ENCODE assay signal across 23 cellular contexts in the genomic region with DNA sequence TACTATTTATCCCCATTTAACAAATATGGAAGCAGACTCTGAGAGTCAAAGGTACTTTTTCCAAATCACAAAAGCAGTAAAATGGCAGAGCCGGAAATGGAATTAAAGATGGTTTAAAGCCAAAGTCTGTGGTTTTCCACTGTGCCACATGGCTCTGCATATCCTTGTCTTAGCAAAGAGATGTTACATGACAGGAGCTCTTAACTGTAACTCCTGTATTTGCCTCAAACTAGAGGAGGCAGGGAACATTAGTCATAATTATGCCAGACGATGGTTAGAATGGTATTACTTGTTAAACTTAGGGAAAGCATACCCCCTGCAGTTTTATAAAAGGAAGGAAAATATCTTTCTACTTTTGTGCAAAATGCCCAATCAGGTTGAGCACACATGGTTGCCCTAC. TPM values are rescaled to one million over a fixed set of nuclear protein-coding genes. Genes with fewer than 3 reads are reported as not detected.
"Had no signal": no experiment of that assay in that cellular context is flagged by ENCODE, and none has a peak within 500 bp of the region (broad histone marks: within the 10 kb centered on the region; RNA-seq: fewer than 3 reads in every experiment).

No MANE protein-coding gene starts in this region.

- H3K36me3 ChIP-seq: ascending aorta, gastroesophageal sphincter, heart right ventricle, left ventricle myocardium inferior, prostate gland, tibial nerve, uterus had no signal

- H3K27me3 ChIP-seq: ascending aorta, gastroesophageal sphincter, heart right ventricle, tibial nerve, uterus had no signal

- H3K27me3 Mint-ChIP-seq: activated CD4-positive, alpha-beta T cell treated with anti-CD3 and anti-CD28 coated beads, Interleukin-2, amount 10 ng/mL, durations not matched to agents 24 days and 14 days; dendritic cell treated with granulocyte-macrophage colony-stimulating factor and Interleukin-4, amounts not matched to agents 40 ng/mL and 50 ng/mL, for 4 days; stimulated activated naive CD8-positive, alpha-beta T cell treated with anti-CD3 and anti-CD28 coated beads, Interleukin-15, Interleukin-2, amounts not matched to agents 100 ng/mL and 50 ng/mL, for 24 hours had no signal

- DNase-seq: activated CD4-positive, alpha-beta T cell treated with anti-CD3 and anti-CD28 coated beads, Interleukin-2, amount 10 ng/mL, durations not matched to agents 24 days and 14 days; activated CD8-positive, alpha-beta T cell treated with anti-CD3 and anti-CD28 coated beads, Interleukin-2, amount 10 ng/mL, durations not matched to agents 7 days and 5 days; activated naive CD4-positive, alpha-beta T cell treated with anti-CD3 and anti-CD28 coated beads for 36 hours; activated T-cell treated with anti-CD3 and anti-CD28 coated beads, Interleukin-2, amount 50 U/mL, for 4 hours; cerebellar nuclear complex; effector CD8-positive, alpha-beta T cell; heart right ventricle; kidney glomerular epithelial cell; left ventricle myocardium inferior; right cardiac atrium; stimulated activated CD4-positive, alpha-beta T cell treated with anti-CD3 and anti-CD28 coated beads, Interleukin-15, amount 100 ng/mL, for 24 hours; stimulated activated CD4-positive, alpha-beta T cell treated with anti-CD3 and anti-CD28 coated beads, Interleukin-2, amount 100 ng/mL, for 48 hours; T1000; uterus had no signal

- H3K4me3 ChIP-seq: ascending aorta, gastroesophageal sphincter, heart right ventricle, left ventricle myocardium inferior, prostate gland, skin epidermis, tibial nerve, uterus had no signal

- ATAC-seq: activated CD8-positive, alpha-beta T cell treated with anti-CD3 and anti-CD28 coated beads, Interleukin-2, amount 10 ng/mL, durations not matched to agents 7 days and 5 days; activated T-cell treated with anti-CD3 and anti-CD28 coated beads, Interleukin-2, amount 50 U/mL, for 4 hours; esophagus mucosa; gastroesophageal sphincter; heart right ventricle; right cardiac atrium had no signal

- H3K27ac Mint-ChIP-seq: activated CD4-positive, alpha-beta T cell treated with anti-CD3 and anti-CD28 coated beads, Interleukin-2, amount 10 ng/mL, durations not matched to agents 24 days and 14 days; activated CD8-positive, alpha-beta T cell treated with anti-CD3 and anti-CD28 coated beads, Interleukin-2, amount 10 ng/mL, durations not matched to agents 7 days and 5 days; activated naive CD4-positive, alpha-beta T cell treated with anti-CD3 and anti-CD28 coated beads for 36 hours; dendritic cell treated with granulocyte-macrophage colony-stimulating factor and Interleukin-4, amounts not matched to agents 40 ng/mL and 50 ng/mL, for 4 days; stimulated activated naive CD8-positive, alpha-beta T cell treated with anti-CD3 and anti-CD28 coated beads, Interleukin-15, Interleukin-2, amounts not matched to agents 100 ng/mL and 50 ng/mL, for 24 hours had no signal

- H3K4me3 Mint-ChIP-seq: activated CD4-positive, alpha-beta T cell treated with anti-CD3 and anti-CD28 coated beads, Interleukin-2, amount 10 ng/mL, durations not matched to agents 24 days and 14 days; activated CD8-positive, alpha-beta T cell treated with anti-CD3 and anti-CD28 coated beads, Interleukin-2, amount 10 ng/mL, durations not matched to agents 7 days and 5 days; activated naive CD4-positive, alpha-beta T cell treated with anti-CD3 and anti-CD28 coated beads for 36 hours; activated T-cell treated with anti-CD3 and anti-CD28 coated beads, Interleukin-2, amount 50 U/mL, for 4 hours; dendritic cell treated with granulocyte-macrophage colony-stimulating factor and Interleukin-4, amounts not matched to agents 40 ng/mL and 50 ng/mL, for 4 days; stimulated activated naive CD8-positive, alpha-beta T cell treated with anti-CD3 and anti-CD28 coated beads, Interleukin-15, Interleukin-2, amounts not matched to agents 100 ng/mL and 50 ng/mL, for 24 hours had no signal

- H3K9me3 Mint-ChIP-seq: activated CD4-positive, alpha-beta T cell treated with anti-CD3 and anti-CD28 coated beads, Interleukin-2, amount 10 ng/mL, durations not matched to agents 24 days and 14 days; activated naive CD4-positive, alpha-beta T cell treated with anti-CD3 and anti-CD28 coated beads for 36 hours; stimulated activated naive CD8-positive, alpha-beta T cell treated with anti-CD3 and anti-CD28 coated beads, Interleukin-15, Interleukin-2, amounts not matched to agents 100 ng/mL and 50 ng/mL, for 24 hours had no signal

- H3K4me1 Mint-ChIP-seq: activated CD4-positive, alpha-beta T cell treated with anti-CD3 and anti-CD28 coated beads, Interleukin-2, amount 10 ng/mL, durations not matched to agents 24 days and 14 days had no signal

RNA-seq across cellular contexts. Expression of gene MAB21L1, which starts 41.8 kb away (rescaled TPM):
- total RNA-seq: activated CD4-positive, alpha-beta T cell treated with anti-CD3 and anti-CD28 coated beads, Interleukin-2, amount 10 ng/mL, durations not matched to agents 24 days and 14 days; activated CD8-positive, alpha-beta T cell treated with anti-CD3 and anti-CD28 coated beads, Interleukin-2, amount 10 ng/mL, durations not matched to agents 7 days and 5 days; activated naive CD4-positive, alpha-beta T cell treated with anti-CD3 and anti-CD28 coated beads for 36 hours; activated T-cell treated with anti-CD3 and anti-CD28 coated beads, Interleukin-2, amount 50 U/mL, for 4 hours; ascending aorta; bronchial epithelial cell had no signal
